In the genomic region with DNA sequence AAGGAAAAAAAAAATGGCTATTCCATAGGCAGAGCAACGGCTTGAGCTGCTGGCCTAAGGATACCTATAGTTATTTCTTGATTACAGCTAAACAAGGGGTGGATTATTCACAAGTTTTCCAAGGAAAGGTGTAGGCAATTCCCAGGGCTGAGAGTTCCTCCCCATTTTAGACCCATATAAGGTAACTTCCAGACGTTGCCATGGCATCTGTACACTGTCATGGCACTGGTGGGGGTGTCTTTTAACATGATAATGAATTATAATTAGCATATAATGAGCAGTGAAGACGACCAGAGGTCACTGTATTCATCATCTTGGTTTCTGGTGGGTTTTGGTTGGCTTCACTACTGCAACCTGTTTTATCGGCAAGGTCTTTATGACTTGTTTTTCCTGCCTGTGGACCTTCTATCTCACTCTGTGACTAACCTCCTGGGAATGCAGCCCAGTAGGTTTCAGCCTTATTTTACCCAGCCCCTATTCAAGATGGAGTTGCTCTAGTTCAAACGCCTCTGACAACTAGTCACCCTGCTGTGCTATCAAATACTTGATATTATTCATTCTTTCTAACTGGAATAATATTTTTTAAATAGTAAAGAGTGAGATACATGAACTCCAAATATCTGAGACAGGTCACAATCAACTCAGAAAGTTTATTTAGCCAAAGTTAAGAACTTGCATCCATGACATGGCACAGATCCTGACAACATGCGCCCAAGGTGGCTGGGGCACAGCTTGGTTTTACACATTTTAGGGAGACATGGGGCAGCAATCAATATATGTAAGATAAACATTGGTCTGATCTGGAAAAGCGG, we compare ENCODE assay signal across 8 cellular contexts. TPM values are rescaled to one million over a fixed set of nuclear protein-coding genes. Genes with fewer than 3 reads are reported as not detected.
DNase-seq lines count a peak whose midpoint lies in the region; ATAC-seq, FAIRE-seq and TF ChIP-seq lines count a peak whose summit lies in the region.

No MANE protein-coding gene starts in this region.

- H3K23ac ChIP-seq in H9 (ENCODE audit: insufficient read length, low read depth, low read length): no peak overlapping the region

- no peak overlapping the region; the same call in 1 of the 2 replicates for H3K4ac ChIP-seq in H9 (ENCODE audit: low read depth, low read length)

- H3K79me2 ChIP-seq in H9 (ENCODE audit: insufficient read depth, low read length): no peaks in the 10 kb centered on the region

- peak overlapping the region; percentile 85 to 98 (median 92); a peak in 6 of 7 replicates for H3K27ac Mint-ChIP-seq in H9

- H4K8ac ChIP-seq in H9 (replicated peaks; ENCODE audit: insufficient read length, low read depth, low read length): no peak overlapping the region

- H3K4me1 ChIP-seq in H9 (ENCODE audit: insufficient read depth, low read length): peaks cover 3% of the 10 kb centered on the region; the same call in 1 of the 2 replicates

- no peaks in the 10 kb centered on the region for H4K20me1 ChIP-seq in H9 (ENCODE audit: control insufficient read depth, insufficient read depth, insufficient read length)

- no peak overlapping the region for H4K91ac ChIP-seq in H9 (ENCODE audit: insufficient read length, low read depth, low read length)

- H3K27me3 ChIP-seq in H9 (ENCODE audit: insufficient read depth, low read length): no peaks in the 10 kb centered on the region

- H3K18ac ChIP-seq in H9 (ENCODE audit: insufficient read length, low read depth, low read length): peak overlapping the region; percentile 62

- H3K14ac ChIP-seq in H9 (ENCODE audit: insufficient read depth, low read length): peak overlapping the region; percentile 14; the same call in 1 of the 2 replicates

- H3K4me1 Mint-ChIP-seq in H9: peaks cover 31 to 38% of the 10 kb centered on the region in 2 experiments

- TF ChIP-seq CTCF in H9 (conservative IDR thresholded peaks at IDR 0.05): no peak
- TF ChIP-seq CTCF in fibroblast of the aortic adventitia (IDR thresholded peaks at IDR 0.05; ENCODE audit: insufficient read depth, low read length): no peak

- H2BK15ac ChIP-seq in H9 (ENCODE audit: low read depth, low read length): no peak overlapping the region

- H3K9me3 ChIP-seq in H9 (ENCODE audit: control insufficient read depth, low read depth, low read length): no peaks in the 10 kb centered on the region

- no CpG with 5 or more reads among the region's 7 CpGs for WGBS in H9 (ENCODE audit: extremely low coverage, insufficient read length, low lambda C conversion rate)

- peaks cover 0 to 7% (median 0%) of the 10 kb centered on the region in 3 experiments; a peak in 3 of 7 replicates for H3K36me3 Mint-ChIP-seq in H9 (ENCODE audit: insufficient read depth in 1 of 3, low read depth in 3 of 3)

- no peak overlapping the region for H2AK5ac ChIP-seq in H9 (ENCODE audit: insufficient read length, low read length)

- H3K79me1 ChIP-seq in H9 (ENCODE audit: insufficient read depth, low read depth, low read length, poor library complexity, severe bottlenecking): no peaks in the 10 kb centered on the region

- H3K9me3 Mint-ChIP-seq in H9: no peaks in the 10 kb centered on the region

- H3K9ac ChIP-seq in H9 (ENCODE audit: extremely low read depth, insufficient read length, low read length): peak overlapping the region; percentile 15

- H3K4me3 ChIP-seq in fibroblast of the aortic adventitia (ENCODE audit: low read depth, low read length): peak overlapping the region; percentile 84

- no peak overlapping the region for H3K56ac ChIP-seq in H9 (ENCODE audit: insufficient read length, low read depth, low read length)

- H2AFZ ChIP-seq in H9 (ENCODE audit: low read length): no peak overlapping the region

- peak overlapping the region; percentile 24 for H3K27ac ChIP-seq in H9 (ENCODE audit: insufficient read length, low read depth, low read length)

- FAIRE-seq in frontal cortex (lab: Jason Lieb, UNC): no peak

- H3K4me2 ChIP-seq in H9 (ENCODE audit: insufficient read depth, insufficient read length, low read length): peak overlapping the region; percentile 74

- no peak overlapping the region for H2BK5ac ChIP-seq in H9 (ENCODE audit: insufficient read length, low read length)

- peak overlapping the region; percentile 97 to 98 for H3K4me3 Mint-ChIP-seq in H9

- DNase-seq in H9 (peak; percentile 58), fibroblast of the aortic adventitia (ENCODE audit: low read depth) (peak; percentile 46), renal cortical epithelial cell (ENCODE audit: low read depth) (peak; percentile 73), frontal cortex (ENCODE audit: low spot score in 2 of 2) (no peak), hippocampal formation (lab: John Stamatoyannopoulos, UW) (no peak), amygdala (lab: John Stamatoyannopoulos, UW) (no peak)

- H2BK20ac ChIP-seq in H9 (ENCODE audit: low read depth, low read length, poor library complexity, severe bottlenecking): peak overlapping the region; percentile 97

- no peaks in the 10 kb centered on the region for H3K27me3 Mint-ChIP-seq in H9 (ENCODE audit: low read depth)

- H2BK120ac ChIP-seq in H9 (ENCODE audit: low read depth, low read length, poor library complexity, severe bottlenecking): peak overlapping the region; percentile 88

- peak overlapping the region; percentile 92 for H3T11ph ChIP-seq in H9 (ENCODE audit: low read length)

- ATAC-seq in SK-N-SH treated with all-trans-retinoic acid at 6 μM for 48 hours: no peak
- ATAC-seq in HG03354 (IDR thresholded peaks at IDR 0.05; ENCODE audit: poor library complexity, severe bottlenecking, unreplicated experiment): no peak

- H3K23me2 ChIP-seq in H9 (ENCODE audit: insufficient read length, low read depth, low read length, poor library complexity, severe bottlenecking): no peaks in the 10 kb centered on the region

- H2BK12ac ChIP-seq in H9 (ENCODE audit: insufficient read length, low read depth, low read length): no peak overlapping the region

- no peak overlapping the region for H4K5ac ChIP-seq in H9 (ENCODE audit: insufficient read length, low read depth, low read length)

TF ChIP-seq in SK-N-SH treated with all-trans-retinoic acid at 6 μM for 48 hours, 23 proteins besides CTCF, POLR2A, EP300 and RAD21:
- TF ChIP-seq, protein P1, sequence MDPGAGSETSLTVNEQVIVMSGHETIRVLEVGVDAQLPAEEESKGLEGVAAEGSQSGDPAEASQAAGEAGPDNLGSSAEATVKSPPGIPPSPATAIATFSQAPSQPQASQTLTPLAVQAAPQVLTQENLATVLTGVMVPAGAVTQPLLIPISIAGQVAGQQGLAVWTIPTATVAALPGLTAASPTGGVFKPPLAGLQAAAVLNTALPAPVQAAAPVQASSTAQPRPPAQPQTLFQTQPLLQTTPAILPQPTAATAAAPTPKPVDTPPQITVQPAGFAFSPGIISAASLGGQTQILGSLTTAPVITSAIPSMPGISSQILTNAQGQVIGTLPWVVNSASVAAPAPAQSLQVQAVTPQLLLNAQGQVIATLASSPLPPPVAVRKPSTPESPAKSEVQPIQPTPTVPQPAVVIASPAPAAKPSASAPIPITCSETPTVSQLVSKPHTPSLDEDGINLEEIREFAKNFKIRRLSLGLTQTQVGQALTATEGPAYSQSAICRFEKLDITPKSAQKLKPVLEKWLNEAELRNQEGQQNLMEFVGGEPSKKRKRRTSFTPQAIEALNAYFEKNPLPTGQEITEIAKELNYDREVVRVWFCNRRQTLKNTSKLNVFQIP (CRISPR knock-in tag; IDR thresholded peaks at IDR 0.05; ENCODE audit: borderline replicate concordance, low read depth): no peak
- TF ChIP-seq ZFP3 (CRISPR knock-in tag; IDR thresholded peaks at IDR 0.05) (peak; percentile 28; the same call in 1 of the 2 replicates), TOX (CRISPR knock-in tag; IDR thresholded peaks at IDR 0.05; ENCODE audit: borderline replicate concordance) (no peak), OSR1 (CRISPR knock-in tag; IDR thresholded peaks at IDR 0.05) (no peak), ZFP30 (CRISPR knock-in tag; IDR thresholded peaks at IDR 0.05) (no peak)
TF ChIP-seq in SK-N-SH treated with all-trans-retinoic acid at 6 μM for 48 hours: peak in this region for 1.

RNA-seq across cellular contexts. Expression of a gene that starts 1.4 kb away (rescaled TPM):
- total RNA-seq in H9 (2021): 12.7 and 13.8 TPM in 2 replicates
- total RNA-seq in fibroblast of the aortic adventitia (ENCODE audit: low replicate concordance): 28.0 and 36.2 TPM in 2 replicates
- total RNA-seq in renal cortical epithelial cell: 29.5 and 33.0 TPM in 2 replicates
- 21.2 TPM for total RNA-seq in frontal cortex

RNA-seq across cellular contexts. Expression of a gene that starts 42.7 kb away (rescaled TPM):
- total RNA-seq in H9 (2021) (not detected in 2 replicates), fibroblast of the aortic adventitia (ENCODE audit: low replicate concordance) (not detected in 2 replicates), renal cortical epithelial cell (not detected in 2 replicates), frontal cortex (0.41 TPM)

Comparison
In these comparisons a context has a peak if more than half of its experiments do, and no peak if none do; other contexts are left out.
1. DNase-seq: peak in H9 (single experiment), fibroblast of the aortic adventitia (single experiment) and renal cortical epithelial cell (single experiment); none in frontal cortex (0 of 2), hippocampal formation (0 of 2) and amygdala (0 of 56).